In the genomic region with DNA sequence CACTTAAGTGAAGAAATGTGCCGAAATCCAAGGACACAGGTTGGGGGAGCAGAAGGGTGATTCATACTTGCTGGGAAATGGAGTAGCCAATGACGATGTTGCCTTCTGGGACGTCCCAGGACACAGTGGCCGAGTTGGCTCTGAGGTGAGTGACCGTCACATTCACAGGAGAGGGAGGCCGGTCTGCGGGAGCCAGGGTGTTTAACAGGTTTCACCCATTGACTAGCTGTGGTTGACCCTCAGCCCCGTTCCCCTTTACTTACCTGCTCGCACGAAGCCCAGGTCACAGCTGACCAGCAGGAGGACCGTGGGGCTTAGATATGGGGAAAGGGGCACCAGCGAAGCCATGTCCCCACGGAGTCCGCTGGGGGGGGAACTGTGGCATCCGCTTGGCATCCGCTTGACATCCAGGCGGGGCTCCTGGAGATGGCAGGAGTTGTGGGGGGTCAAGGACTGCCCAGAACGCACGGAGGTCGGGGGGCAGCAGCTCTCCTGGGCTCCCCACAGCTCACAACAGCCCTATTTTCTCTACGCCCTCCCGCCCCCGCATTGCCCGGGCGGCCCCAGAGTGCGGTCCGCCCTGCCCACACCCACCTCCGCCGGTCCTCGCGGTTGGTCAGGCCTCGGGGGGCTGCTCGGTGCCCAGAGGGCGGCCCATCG, we compare ENCODE assay signal across 8 cellular contexts. TPM values are rescaled to one million over a fixed set of nuclear protein-coding genes. Genes with fewer than 3 reads are reported as not detected.
DNase-seq lines count a peak whose midpoint lies in the region; ATAC-seq, FAIRE-seq and TF ChIP-seq lines count a peak whose summit lies in the region.

No MANE protein-coding gene starts in this region.

- no peaks in the 10 kb centered on the region for H3K79me1 ChIP-seq in H1 (ENCODE audit: low read depth, low read length)

- no peak overlapping the region for H2BK15ac ChIP-seq in H1 (ENCODE audit: low read length)

- TF ChIP-seq POLR2A in H1 (IDR thresholded peaks at IDR 0.05; ENCODE audit: control extremely low read depth in 1 of 2, low read depth in 2 of 2, low read length in 2 of 2) (no peak; a peak in 1 of 3 replicates), uterus (IDR thresholded peaks at IDR 0.05) (no peak)

- no peak overlapping the region; the same call in 1 of the 2 replicates for H3K27ac ChIP-seq in H1 (ENCODE audit: low read depth, low read length)
- no peak overlapping the region for H3K27ac ChIP-seq in mucosa of rectum (ENCODE audit: low read depth in 2 of 2, low read length in 2 of 2)
- peak overlapping the region in 1 of 2 donors; percentile 67 for H3K27ac ChIP-seq in uterus

- H3K36me3 ChIP-seq in H1 (ENCODE audit: control insufficient read depth in 2 of 4, insufficient read depth in 4 of 4, low read length in 3 of 4), result no peaks in the 10 kb centered on the region
- H3K36me3 ChIP-seq in mucosa of rectum (ENCODE audit: control insufficient read depth in 2 of 2, insufficient read depth in 2 of 2, low read length in 2 of 2), result no peaks in the 10 kb centered on the region
- H3K36me3 ChIP-seq in uterus, result no peaks in the 10 kb centered on the region

- H3K23me2 ChIP-seq in H1 (ENCODE audit: low read depth, low read length), result peaks cover 12% of the 10 kb centered on the region

- no peak overlapping the region for H3K23ac ChIP-seq in H1 (ENCODE audit: insufficient read length)

- no peaks in the 10 kb centered on the region for H4K20me1 ChIP-seq in H1 (replicated peaks in 1 of 2; ENCODE audit: control insufficient read depth in 1 of 2, insufficient read depth in 2 of 2, low read length in 2 of 2)

- peak overlapping the region; percentile 61; the same call in 1 of the 2 replicates for H2BK12ac ChIP-seq in H1 (ENCODE audit: low read depth, low read length)

- peak overlapping the region; percentile 61 to 100 for H3K4me2 ChIP-seq in H1 (ENCODE audit: insufficient read depth in 1 of 2, low read depth in 2 of 2, low read length in 2 of 2)

- peak overlapping the region in 2 of 4 experiments; percentile 38 to 59; a peak in 4 of 7 replicates for H3K9ac ChIP-seq in H1 (replicated peaks in 1 of 4; ENCODE audit: extremely low read depth in 1 of 4, low read depth in 3 of 4, low read length in 3 of 4)
- peak overlapping the region in 1 of 2 donors; percentile 52 for H3K9ac ChIP-seq in mucosa of rectum (ENCODE audit: low read depth in 1 of 2, low read length in 2 of 2)

- POLR2A ChIA-PET in H1 (lab: Charles Lee; ENCODE audit: partially characterized antibody), result interaction anchor here (0.6 to 2.0 kb wide), 9 partner anchors 9 to 1059 kb away, joined by 3 to 10 read pairs (median 4); a partner anchor contains a TSS

- H3K4me3 ChIP-seq in LNCaP clone FGC (ENCODE audit: low read depth, low read length) (peak overlapping the region; percentile 3; the same call in 1 of the 2 replicates), H1 (ENCODE audit: extremely low read depth in 1 of 4, insufficient read depth in 2 of 4, low read depth in 3 of 4, low read length in 4 of 4) (peak overlapping the region; percentile 52 to 96 (median 76)), mucosa of rectum (ENCODE audit: low read length in 2 of 2) (peak overlapping the region; percentile 45 to 51), uterus (peak overlapping the region; percentile 35 to 62)

- 10% methylated on average over 33 of the region's 35 CpGs; no CpG with 5 or more reads in 1 of the 2 experiments for WGBS in H1 (ENCODE audit: extremely low coverage in 1 of 2, insufficient coverage in 1 of 2, insufficient read length in 1 of 2, insufficient replicate concordance in 2 of 2, low coverage in 1 of 2, low lambda C conversion rate in 2 of 2, missing lambda C conversion rate in 1 of 2), 2 experiments

- TF ChIP-seq RAD21 in H1 (IDR thresholded peaks at IDR 0.05 in 1 of 2, conservative IDR thresholded peaks at IDR 0.05 in 1 of 2; ENCODE audit: low read depth in 2 of 2, low read length in 2 of 2), result no peak

- no peak overlapping the region for H4K5ac ChIP-seq in H1 (ENCODE audit: insufficient read length, low read depth, low read length)

- H2BK20ac ChIP-seq in H1 (ENCODE audit: low read length), result no peak overlapping the region

- TF ChIP-seq CTCF in LNCaP clone FGC (IDR thresholded peaks at IDR 0.05; ENCODE audit: control insufficient read depth, extremely low read depth, insufficient read depth) (no peak), H1 (IDR thresholded peaks at IDR 0.05; ENCODE audit: control extremely low read depth in 1 of 3, insufficient read depth in 1 of 3, low read depth in 1 of 3, low read length in 3 of 3) (no peak), uterus (IDR thresholded peaks at IDR 0.05) (no peak), GM20000 (IDR thresholded peaks at IDR 0.05; ENCODE audit: extremely low read depth, missing control alignments) (no peak)

- H3K18ac ChIP-seq in H1 (ENCODE audit: extremely low read depth, low read length), result no peak overlapping the region

- peak overlapping the region; percentile 38; the same call in 1 of the 2 replicates for H2BK5ac ChIP-seq in H1 (ENCODE audit: low read depth, low read length)

- H2AFZ ChIP-seq in H1 (ENCODE audit: low read length), result peak overlapping the region; percentile 70

- H3K79me2 ChIP-seq in H1 (ENCODE audit: control insufficient read depth in 1 of 2, insufficient read depth in 2 of 2, low read length in 2 of 2), result no peaks in the 10 kb centered on the region

- H2AK5ac ChIP-seq in H1 (ENCODE audit: low read depth, low read length), result no peak overlapping the region

- H2BK120ac ChIP-seq in H1 (replicated peaks; ENCODE audit: low read depth, low read length), result no peak overlapping the region

- no peaks in the 10 kb centered on the region; a peak in 1 of 4 replicates for H3K9me3 ChIP-seq in H1 (ENCODE audit: insufficient read depth in 2 of 2, low read depth in 1 of 2, low read length in 1 of 2)
- H3K9me3 ChIP-seq in mucosa of rectum (ENCODE audit: control insufficient read depth in 2 of 2, low read length in 2 of 2), result no peaks in the 10 kb centered on the region
- no peaks in the 10 kb centered on the region for H3K9me3 ChIP-seq in uterus

- DNase-seq in ACHN (peak; percentile 14), LNCaP clone FGC (ENCODE audit: low read depth) (no peak), H1 (ENCODE audit: low read depth in 1 of 2, low spot score in 2 of 2) (peak in 1 of 2 experiments; percentile 64), uterus (peak; percentile 30 to 48), NCI-H146 (lab: John Stamatoyannopoulos, UW) (no peak), GM20000 (ENCODE audit: low spot score) (no peak)

- intact Hi-C loops in uterus (cut with DNase I; ENCODE audit: low total_unique reads), result no loop called here

- TF ChIP-seq EP300 in H1 (IDR thresholded peaks at IDR 0.05; ENCODE audit: borderline replicate concordance in 1 of 2, low read depth in 2 of 2, low read length in 2 of 2), result no peak

- peak overlapping the region; percentile 22; the same call in 1 of the 2 replicates for H4K8ac ChIP-seq in H1 (ENCODE audit: extremely low read depth, insufficient read depth, low read length)

- H3K56ac ChIP-seq in H1 (replicated peaks; ENCODE audit: insufficient read length, low read depth, low read length), result no peak overlapping the region

- peaks cover 3 to 13% (median 4%) of the 10 kb centered on the region in 4 experiments for H3K4me1 ChIP-seq in H1 (replicated peaks in 1 of 4; ENCODE audit: control insufficient read depth in 3 of 4, insufficient read depth in 4 of 4, low read length in 3 of 4)
- H3K4me1 ChIP-seq in mucosa of rectum (ENCODE audit: control insufficient read depth in 2 of 2, insufficient read depth in 2 of 2, low read length in 2 of 2), result peaks cover 3 to 4% of the 10 kb centered on the region in 2 donors
- H3K4me1 ChIP-seq in uterus, result no peaks in the 10 kb centered on the region

- no peak for ATAC-seq in HG02981 (IDR thresholded peaks at IDR 0.05; ENCODE audit: unreplicated experiment)

- H3K27me3 ChIP-seq in H1 (replicated peaks in 1 of 4; ENCODE audit: control insufficient read depth in 3 of 4, extremely low read depth in 1 of 4, insufficient read depth in 3 of 4, low read length in 3 of 4) (peaks cover 0 to 9% (median 7%) of the 10 kb centered on the region in 4 experiments; a peak in 5 of 7 replicates), mucosa of rectum (ENCODE audit: control insufficient read depth in 2 of 2, insufficient read depth in 2 of 2, low read length in 2 of 2) (peaks cover 13 to 24% of the 10 kb centered on the region in 2 donors), uterus (no peaks in the 10 kb centered on the region)

- no peak for FAIRE-seq in H1 (lab: Jason Lieb, UNC)

- H4K91ac ChIP-seq in H1 (replicated peaks; ENCODE audit: insufficient read length, low read length), result no peak overlapping the region

- no peak overlapping the region for H3K14ac ChIP-seq in H1 (ENCODE audit: insufficient read length)

- in situ Hi-C loops in ACHN (cut with HindIII; ENCODE audit: low pct_ligation_motif_present, low pct_unique_long_range_greater_than_20kb, low sequenced_read_pairs), result no loop called here

- H3K4ac ChIP-seq in H1 (replicated peaks; ENCODE audit: insufficient read length, low read depth, low read length), result no peak overlapping the region

- CTCF ChIA-PET in H1 (lab: Charles Lee; ENCODE audit: partially characterized antibody), result interaction anchor here (1.0 to 1.2 kb wide), 2 partner anchors 15 to 123 kb away, joined by 4 read pairs; no protein-coding TSS in a partner anchor

RNA-seq across cellular contexts. Expression of a gene that starts 0.6 kb away (rescaled TPM):
- total RNA-seq in H1 (2021; fragmentation: NEBNext Ultra II Directional; extraction: Animal tissue kit (Norgen Biotek cat#: 25700)), result 13.4 and 14.7 TPM in 2 replicates
- polyA plus RNA-seq in H1 (2011; rRNA removed), result 14.0 and 14.1 TPM in 2 replicates
- polyA plus RNA-seq in H1 (2011; cell fraction: cytosol; rRNA removed), result 12.2 TPM
- polyA plus RNA-seq in H1 (2011; cell fraction: nucleus; rRNA removed), result 13.7 TPM
- polyA plus RNA-seq in H1 (2012, experiment 1 of 2), result 9.1 to 14.9 TPM (median 14.5 TPM) in 4 replicates
- 18.5 TPM for polyA plus RNA-seq in H1 (2012, experiment 2 of 2)
- 8.6 TPM for polyA plus RNA-seq in H1 (2013, experiment 1 of 2)
- polyA plus RNA-seq in H1 (2013, experiment 2 of 2), result 9.0 TPM
- polyA minus RNA-seq in H1 (2011; rRNA and poly(A)+ RNA removed), result 4.4 and 5.9 TPM in 2 replicates
- polyA minus RNA-seq in H1 (2011; cell fraction: cytosol; rRNA and poly(A)+ RNA removed), result 5.9 TPM
- 8.4 TPM for polyA minus RNA-seq in H1 (2011; cell fraction: nucleus; rRNA and poly(A)+ RNA removed)
- total RNA-seq in uterus, result 1 to 10 TPM in 3 of 4 donors, under 1 TPM in 1; 0.59 to 9.1 (median 7.4) TPM

RNA-seq across cellular contexts. Expression of a gene that starts 2.2 kb away (rescaled TPM):
- total RNA-seq in H1 (2021; fragmentation: NEBNext Ultra II Directional; extraction: Animal tissue kit (Norgen Biotek cat#: 25700)), result 0.57 and 1.2 TPM in 2 replicates
- polyA plus RNA-seq in H1 (2011; rRNA removed), result 0.30 and 0.33 TPM in 2 replicates
- polyA plus RNA-seq in H1 (2011; cell fraction: cytosol; rRNA removed), result 0.72 TPM
- polyA plus RNA-seq in H1 (2011; cell fraction: nucleus; rRNA removed), result 2.0 TPM
- 0.36 to 0.94 TPM (median 0.61 TPM) in 4 replicates for polyA plus RNA-seq in H1 (2012, experiment 1 of 2)
- polyA plus RNA-seq in H1 (2012, experiment 2 of 2), result not detected
- polyA plus RNA-seq in H1 (2013, experiment 1 of 2), result 0.16 TPM
- polyA plus RNA-seq in H1 (2013, experiment 2 of 2), result 0.42 TPM
- 1.1 TPM in 2 replicates for polyA minus RNA-seq in H1 (2011; rRNA and poly(A)+ RNA removed)
- polyA minus RNA-seq in H1 (2011; cell fraction: cytosol; rRNA and poly(A)+ RNA removed), result not detected
- polyA minus RNA-seq in H1 (2011; cell fraction: nucleus; rRNA and poly(A)+ RNA removed), result 1.00 TPM
- total RNA-seq in uterus, result under 1 TPM in 2 of 4 donors, not detected in 2; 0.61 to 0.69 TPM

RNA-seq across cellular contexts. Expression of a gene that starts 4.9 kb away (rescaled TPM):
- 14.0 and 15.9 TPM in 2 replicates for total RNA-seq in H1 (2021; fragmentation: NEBNext Ultra II Directional; extraction: Animal tissue kit (Norgen Biotek cat#: 25700))
- 12.9 and 13.5 TPM in 2 replicates for polyA plus RNA-seq in H1 (2011; rRNA removed)
- polyA plus RNA-seq in H1 (2011; cell fraction: cytosol; rRNA removed), result 13.0 TPM
- 54.2 TPM for polyA plus RNA-seq in H1 (2011; cell fraction: nucleus; rRNA removed)
- polyA plus RNA-seq in H1 (2012, experiment 1 of 2), result 15.3 to 18.4 TPM (median 16.0 TPM) in 4 replicates
- 2.0 TPM for polyA plus RNA-seq in H1 (2012, experiment 2 of 2)
- polyA plus RNA-seq in H1 (2013, experiment 1 of 2), result 4.8 TPM
- polyA plus RNA-seq in H1 (2013, experiment 2 of 2), result 5.0 TPM
- 21.8 and 26.4 TPM in 2 replicates for polyA minus RNA-seq in H1 (2011; rRNA and poly(A)+ RNA removed)
- polyA minus RNA-seq in H1 (2011; cell fraction: cytosol; rRNA and poly(A)+ RNA removed), result 9.0 TPM
- 34.7 TPM for polyA minus RNA-seq in H1 (2011; cell fraction: nucleus; rRNA and poly(A)+ RNA removed)
- total RNA-seq in uterus, result 10 to 100 TPM in 3 of 4 donors, 1 to 10 TPM in 1; 9.7 to 63.1 (median 48.2) TPM

RNA-seq across cellular contexts. Expression of a gene that starts 52.2 kb away (rescaled TPM):
- 50.1 and 55.4 TPM in 2 replicates for total RNA-seq in H1 (2021; fragmentation: NEBNext Ultra II Directional; extraction: Animal tissue kit (Norgen Biotek cat#: 25700))
- polyA plus RNA-seq in H1 (2011; rRNA removed), result 72.5 and 114 TPM in 2 replicates
- 48.6 TPM for polyA plus RNA-seq in H1 (2011; cell fraction: cytosol; rRNA removed)
- polyA plus RNA-seq in H1 (2011; cell fraction: nucleus; rRNA removed), result 83.6 TPM
- polyA plus RNA-seq in H1 (2012, experiment 1 of 2), result 57.3 to 68.8 TPM (median 62.3 TPM) in 4 replicates
- 82.2 TPM for polyA plus RNA-seq in H1 (2012, experiment 2 of 2)
- polyA plus RNA-seq in H1 (2013, experiment 1 of 2), result 68.0 TPM
- 80.6 TPM for polyA plus RNA-seq in H1 (2013, experiment 2 of 2)
- polyA minus RNA-seq in H1 (2011; rRNA and poly(A)+ RNA removed), result 11.1 and 11.8 TPM in 2 replicates
- polyA minus RNA-seq in H1 (2011; cell fraction: cytosol; rRNA and poly(A)+ RNA removed), result 13.2 TPM
- 8.2 TPM for polyA minus RNA-seq in H1 (2011; cell fraction: nucleus; rRNA and poly(A)+ RNA removed)
- total RNA-seq in uterus, result 1 to 10 TPM in 3 of 4 donors, not detected in 1; 1.9 to 8.8 (median 2.6) TPM

Comparison
In these comparisons a context has a peak if more than half of its experiments do, and no peak if none do; other contexts are left out.
1. DNase-seq: peak in ACHN (single experiment) and uterus (2 of 2); none in LNCaP clone FGC (single experiment), NCI-H146 (single experiment) and GM20000 (single experiment).
2. H3K4me3 ChIP-seq: peak in every context shown above with its lines; median percentile 76 in H1; 48 in uterus; 48 in mucosa of rectum; 3 in LNCaP clone FGC.